In genomic region chr6:56851541-56852248, GRCh38 we compare ENCODE assay signal across 8 cellular contexts.
DNase-seq lines count a peak whose midpoint lies in the region; ATAC-seq lines count a peak whose summit lies in the region.

No MANE protein-coding gene starts in this region.

- H3K27me3 ChIP-seq in SJSA1 (replicated peaks) = no peaks in the 10 kb centered on the region

- peaks cover 3% of the 10 kb centered on the region for H3K9me3 Mint-ChIP-seq in stimulated activated memory B cell treated with anti-CD40 and anti-IgM and Interleukin-4, amounts not matched to agents 10 μg/mL and 1 μg/mL and 100 μg/mL, for 72 hours

- no peaks in the 10 kb centered on the region for H3K9me3 ChIP-seq in SJSA1 (replicated peaks)

- peaks cover 6% of the 10 kb centered on the region for H3K36me3 ChIP-seq in SJSA1

- H3K27ac ChIP-seq in SJSA1 (peak overlapping the region; percentile 51), cingulate gyrus (ENCODE audit: low read depth, low read length) (peak overlapping the region; percentile 79)

- H3K4me3 ChIP-seq in Jurkat, Clone E6-1 (ENCODE audit: low read length) = no peak overlapping the region
- peak overlapping the region; percentile 44 for H3K4me3 ChIP-seq in SJSA1

- ATAC-seq in GM21786 (IDR thresholded peaks at IDR 0.05; ENCODE audit: unreplicated experiment) = peak; percentile 90
- ATAC-seq in stimulated activated memory B cell treated with anti-CD40 and anti-IgM and Interleukin-4, amounts not matched to agents 10 μg/mL and 1 μg/mL and 100 μg/mL, for 72 hours = peak; percentile 74

- H3K4me1 ChIP-seq in SJSA1 (replicated peaks) = peaks cover 29% of the 10 kb centered on the region

- DNase-seq in stimulated activated CD4-positive, alpha-beta T cell treated with anti-CD3 and anti-CD28 coated beads, Interleukin-4, amount 100 ng/mL, for 24 hours = peak; percentile 23
- DNase-seq in stimulated activated CD4-positive, alpha-beta T cell treated with anti-CD3 and anti-CD28 coated beads, Interleukin-2, amount 100 ng/mL, for 48 hours = no peak
- peak; percentile 8 for DNase-seq in Jurkat, Clone E6-1 (ENCODE audit: low read depth, low spot score)
- DNase-seq in SJSA1 (ENCODE audit: low read depth in 1 of 2, low spot score in 2 of 2) (peak; percentile 75 to 86), kidney tubule cell (ENCODE audit: low spot score) (peak; percentile 88)

- H3K4me3 Mint-ChIP-seq in stimulated activated memory B cell treated with anti-CD40 and anti-IgM and Interleukin-4, amounts not matched to agents 10 μg/mL and 1 μg/mL and 100 μg/mL, for 72 hours = peak overlapping the region; percentile 31

- peaks cover 49% of the 10 kb centered on the region for H3K27me3 Mint-ChIP-seq in stimulated activated memory B cell treated with anti-CD40 and anti-IgM and Interleukin-4, amounts not matched to agents 10 μg/mL and 1 μg/mL and 100 μg/mL, for 72 hours

- peaks cover 11% of the 10 kb centered on the region for H3K4me1 Mint-ChIP-seq in stimulated activated memory B cell treated with anti-CD40 and anti-IgM and Interleukin-4, amounts not matched to agents 10 μg/mL and 1 μg/mL and 100 μg/mL, for 72 hours

- no peaks in the 10 kb centered on the region for H3K36me3 Mint-ChIP-seq in stimulated activated memory B cell treated with anti-CD40 and anti-IgM and Interleukin-4, amounts not matched to agents 10 μg/mL and 1 μg/mL and 100 μg/mL, for 72 hours

- H3K27ac Mint-ChIP-seq in stimulated activated memory B cell treated with anti-CD40 and anti-IgM and Interleukin-4, amounts not matched to agents 10 μg/mL and 1 μg/mL and 100 μg/mL, for 72 hours = no peak overlapping the region

Comparison
In these comparisons a context has a peak if more than half of its experiments do, and no peak if none do; other contexts are left out.
1. DNase-seq: peak in stimulated activated CD4-positive, alpha-beta T cell treated with anti-CD3 and anti-CD28 coated beads, Interleukin-4, amount 100 ng/mL, for 24 hours (single experiment), Jurkat, Clone E6-1 (single experiment), SJSA1 (2 of 2) and kidney tubule cell (single experiment); none in stimulated activated CD4-positive, alpha-beta T cell treated with anti-CD3 and anti-CD28 coated beads, Interleukin-2, amount 100 ng/mL, for 48 hours (0 of 2).